8 cellular contexts compared by ENCODE assay signal in the genomic region with DNA sequence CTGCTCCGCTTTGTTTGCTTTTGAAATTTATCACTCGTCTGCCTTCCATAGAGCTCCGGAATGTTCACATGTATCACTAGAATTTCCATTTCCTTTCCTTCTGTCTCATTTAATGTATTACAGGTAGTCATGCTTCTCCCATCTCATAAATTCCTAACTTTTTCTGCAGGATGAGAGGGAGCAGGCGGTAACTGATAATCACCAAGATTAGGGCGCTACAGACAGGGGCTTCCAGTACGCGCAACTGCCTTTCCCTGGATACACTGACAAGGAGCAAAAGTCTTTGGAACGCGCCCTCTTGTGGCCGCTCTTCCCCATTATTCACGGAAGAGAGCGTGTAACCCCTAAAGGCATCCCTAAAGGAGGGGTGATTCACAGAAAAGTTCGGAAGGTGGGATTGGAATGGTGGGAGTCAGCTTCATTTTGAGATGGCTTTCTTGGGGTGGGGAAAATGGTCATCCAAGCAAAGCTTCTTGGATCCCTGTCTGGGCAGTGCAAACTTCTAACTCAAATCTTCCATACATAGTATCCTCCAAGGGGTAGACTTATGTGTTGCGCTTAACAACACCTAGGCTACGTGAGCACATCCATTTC. TPM values are rescaled to one million over a fixed set of nuclear protein-coding genes. Genes with fewer than 3 reads are reported as not detected.
DNase-seq lines count a peak whose midpoint lies in the region; TF ChIP-seq lines count a peak whose summit lies in the region.

No MANE protein-coding gene starts in this region.

- no peaks in the 10 kb centered on the region for H3K9me3 ChIP-seq in neutrophil

- H3K4me3 ChIP-seq in WI38 (ENCODE audit: low read depth, low read length) = peak overlapping the region; percentile 84
- peak overlapping the region in 1 of 2 experiments; percentile 31 for H3K4me3 ChIP-seq in neutrophil (ENCODE audit: low read depth in 1 of 2, low read length in 1 of 2)

- no peaks in the 10 kb centered on the region for H3K36me3 ChIP-seq in neutrophil

- H3K27me3 ChIP-seq in neutrophil = no peaks in the 10 kb centered on the region

- TF ChIP-seq CTCF in 22Rv1 (IDR thresholded peaks at IDR 0.05) (peak; percentile 95), GM10266 (IDR thresholded peaks at IDR 0.05; ENCODE audit: control insufficient read depth, insufficient read depth, low read depth, missing control alignments) (peak; percentile 64), WI38 (IDR thresholded peaks at IDR 0.05; ENCODE audit: low read depth, low read length) (peak; percentile 79), neutrophil (IDR thresholded peaks at IDR 0.05) (peak; percentile 71)

- DNase-seq in GM10266 (ENCODE audit: extremely low spot score) (peak; percentile 46), LHCN-M2 (ENCODE audit: low read depth) (peak; percentile 96), germinal center (ENCODE audit: low spot score) (peak; percentile 28)
- DNase-seq in central memory CD4-positive, alpha-beta T cell = no peak
- no peak for DNase-seq in activated CD8-positive, alpha-beta memory T cell treated with anti-CD3 and anti-CD28 coated beads for 24 hours

- peaks cover 93 to 94% of the 10 kb centered on the region in 2 experiments for H3K4me1 ChIP-seq in neutrophil (ENCODE audit: control insufficient read depth in 1 of 2, insufficient read depth in 1 of 2, low read depth in 1 of 2, low read length in 1 of 2)

- H3K27ac ChIP-seq in 22Rv1 = no peak overlapping the region
- peak overlapping the region; percentile 15 for H3K27ac ChIP-seq in neutrophil

RNA-seq across cellular contexts. Expression of gene INHBA, which starts 6.5 kb away (rescaled TPM):
- total RNA-seq in LHCN-M2 (2014; rRNA removed) = 3.0 and 3.6 TPM in 2 replicates
- 37.6 TPM for polyA plus RNA-seq in LHCN-M2 (2012)

Comparison
In these comparisons a context has a peak if more than half of its experiments do, and no peak if none do; other contexts are left out.
1. DNase-seq: peak in GM10266 (single experiment), LHCN-M2 (single experiment) and germinal center (single experiment); none in central memory CD4-positive, alpha-beta T cell (single experiment) and activated CD8-positive, alpha-beta memory T cell treated with anti-CD3 and anti-CD28 coated beads for 24 hours (single experiment).
2. Peak in every context shown above with its lines, with median percentiles within 50 percentile points of each other: CTCF ChIP-seq.